Comparison of ENCODE assay signal across 8 cellular contexts in the genomic region with DNA sequence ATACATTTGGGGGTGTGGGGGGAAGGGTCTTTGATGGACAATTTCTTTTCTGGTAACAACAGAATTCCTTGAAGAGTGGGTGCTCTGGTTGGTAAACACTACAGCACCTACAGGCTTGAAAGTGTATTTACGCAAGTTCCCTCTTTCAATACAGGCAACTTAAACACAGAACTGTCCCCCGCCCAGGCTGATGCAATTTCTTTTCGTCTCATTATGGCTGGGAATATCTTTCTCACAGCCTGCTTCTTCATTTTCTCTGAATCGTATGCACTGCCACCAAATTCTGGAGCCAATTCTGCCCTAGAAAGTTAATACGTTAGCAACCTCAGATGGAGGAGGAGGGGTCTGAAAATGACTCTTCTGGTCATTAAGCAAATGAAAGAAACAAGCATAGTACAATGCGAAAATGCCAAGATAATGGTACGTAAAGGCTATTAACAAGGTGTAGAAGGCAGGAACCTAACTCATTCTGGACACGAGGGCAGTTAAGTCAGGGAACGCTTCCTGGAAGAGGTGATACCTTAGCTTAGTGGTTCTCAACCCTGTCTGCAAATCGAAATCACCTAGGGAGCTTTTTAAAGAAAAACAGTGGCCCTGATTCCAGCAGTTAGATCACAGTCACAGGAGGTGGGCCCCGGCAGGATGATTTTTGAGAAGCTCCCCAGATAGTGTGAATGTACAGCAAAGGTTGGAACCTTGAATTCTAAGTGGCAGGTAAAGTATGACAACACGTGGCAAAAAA. TPM values are rescaled to one million over a fixed set of nuclear protein-coding genes. Genes with fewer than 3 reads are reported as not detected.
DNase-seq lines count a peak whose midpoint lies in the region; ATAC-seq and TF ChIP-seq lines count a peak whose summit lies in the region.

No MANE protein-coding gene starts in this region.

- DNase-seq in COR-L47 (lab: John Stamatoyannopoulos, UW) (peak; percentile 6), SIG-M5 (lab: John Stamatoyannopoulos, UW) (peak; percentile 59), mesothelial cell of epicardium (ENCODE audit: low spot score in 2 of 2, unreplicated experiment in 2 of 2) (no peak), foreskin melanocyte (no peak)

- peak overlapping the region; percentile 96 for H3K27ac ChIP-seq in cingulate gyrus (ENCODE audit: low read depth, low read length)
- H3K27ac ChIP-seq in urinary bladder (ENCODE audit: low read depth) = peak overlapping the region; percentile 28

- ATAC-seq in GM18907 (IDR thresholded peaks at IDR 0.05; ENCODE audit: unreplicated experiment) = peak; percentile 49
- ATAC-seq in HG03135 (IDR thresholded peaks at IDR 0.05; ENCODE audit: unreplicated experiment) = peak; percentile 38

- WGBS in urinary bladder = 67% methylated on average over 12 of the region's 12 CpGs

- H3K9me3 Mint-ChIP-seq in mesothelial cell of epicardium = no peaks in the 10 kb centered on the region

- H3K4me3 ChIP-seq in urinary bladder (ENCODE audit: low read depth, low read length) = peak overlapping the region; percentile 61

- peak overlapping the region; percentile 80 for H3K27ac Mint-ChIP-seq in mesothelial cell of epicardium

- H3K36me3 Mint-ChIP-seq in mesothelial cell of epicardium = peaks cover 10% of the 10 kb centered on the region

- H3K27me3 Mint-ChIP-seq in mesothelial cell of epicardium (ENCODE audit: low read depth) = no peaks in the 10 kb centered on the region

- H3K4me1 ChIP-seq in urinary bladder (ENCODE audit: insufficient read depth) = no peaks in the 10 kb centered on the region

- H3K4me3 Mint-ChIP-seq in mesothelial cell of epicardium = peak overlapping the region; percentile 74

- peak; percentile 18 for TF ChIP-seq CTCF in mesothelial cell of epicardium (IDR thresholded peaks at IDR 0.05; ENCODE audit: unreplicated experiment)

- peaks cover 2% of the 10 kb centered on the region for H3K36me3 ChIP-seq in urinary bladder (ENCODE audit: insufficient read depth)

- H3K4me1 Mint-ChIP-seq in mesothelial cell of epicardium = peaks cover 20% of the 10 kb centered on the region

RNA-seq across cellular contexts. Expression of a gene that starts 1.0 kb away (rescaled TPM):
- 14.1 to 17.4 TPM (median 15.8 TPM) in 3 replicates for total RNA-seq in mesothelial cell of epicardium
- total RNA-seq in urinary bladder = 22.2 TPM
- polyA plus RNA-seq in urinary bladder = 9.6 TPM

Comparison
In these comparisons a context has a peak if more than half of its experiments do, and no peak if none do; other contexts are left out.
1. DNase-seq: peak in COR-L47 (single experiment) and SIG-M5 (single experiment); none in mesothelial cell of epicardium (0 of 2) and foreskin melanocyte (single experiment).